Comparison of ENCODE assay signal across 18 cellular contexts in the genomic region with DNA sequence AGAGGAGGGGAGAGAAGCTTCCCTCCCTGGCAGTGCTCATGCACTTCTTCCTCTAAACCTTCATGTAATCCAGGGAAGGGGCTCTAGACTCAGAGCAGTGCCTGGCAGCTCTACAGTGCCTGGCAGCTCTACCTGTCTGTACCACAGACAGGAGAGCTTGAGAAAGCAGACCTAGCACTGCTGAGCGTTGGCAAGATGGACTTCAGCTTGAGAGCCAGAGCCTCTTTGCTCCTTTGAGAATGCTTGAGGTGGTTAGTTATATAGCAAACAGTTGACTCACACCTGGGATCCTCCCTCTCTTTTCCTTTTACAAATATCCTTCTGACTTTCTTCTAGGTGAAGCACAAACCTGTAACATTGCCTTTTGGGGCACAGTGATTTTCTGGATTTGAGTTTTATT.
"Had no signal": no experiment of that assay in that cellular context is flagged by ENCODE, and none has a peak within 500 bp of the region (broad histone marks: within the 10 kb centered on the region; RNA-seq: fewer than 3 reads in every experiment).

No MANE protein-coding gene starts in this region.

- H3K4me1 ChIP-seq: colonic mucosa, neural progenitor cell, prostate gland had no signal

- H3K27ac ChIP-seq: adrenal gland, colonic mucosa, gastrocnemius medialis, heart right ventricle, neural progenitor cell, prostate gland, right atrium auricular region, transverse colon, vagina, VCaP had no signal

- DNase-seq: activated CD4-positive, CD25-positive, alpha-beta regulatory T cell treated with anti-CD3 and anti-CD28 coated beads, Interleukin-2, amount 50 U/mL, for 72 hours; activated CD8-positive, alpha-beta memory T cell treated with anti-CD3 and anti-CD28 coated beads for 24 hours; activated effector memory CD4-positive, alpha-beta T cell treated with anti-CD3 and anti-CD28 coated beads, Interleukin-2, amount 50 U/mL, for 16 hours; activated T-cell treated with anti-CD3 and anti-CD28 coated beads, Interleukin-2, amount 50 U/mL, for 72 hours; adrenal gland; colonic mucosa; gastrocnemius medialis; heart right ventricle; left cardiac atrium; naive thymus-derived CD4-positive, alpha-beta T cell; stimulated activated naive CD8-positive, alpha-beta T cell treated with anti-CD3 and anti-CD28 coated beads, Interleukin-15, Interleukin-2, amounts not matched to agents 100 U/mL and 50 U/mL, for 24 hours; T-helper 1 cell; transverse colon had no signal

- H3K4me3 ChIP-seq: adrenal gland, colonic mucosa, gastrocnemius medialis, heart right ventricle, neural progenitor cell, prostate gland, right atrium auricular region, transverse colon, vagina had no signal

- H3K27me3 ChIP-seq: adrenal gland, colonic mucosa, gastrocnemius medialis, heart right ventricle, neural progenitor cell, right atrium auricular region, transverse colon, vagina had no signal

- H3K9me3 ChIP-seq: adrenal gland, colonic mucosa, gastrocnemius medialis, heart right ventricle, prostate gland, right atrium auricular region, transverse colon, vagina had no signal

- ATAC-seq: activated T-cell treated with anti-CD3 and anti-CD28 coated beads, Interleukin-2, amount 50 U/mL, for 72 hours; gastrocnemius medialis; heart right ventricle; naive thymus-derived CD4-positive, alpha-beta T cell; stimulated activated naive CD8-positive, alpha-beta T cell treated with anti-CD3 and anti-CD28 coated beads, Interleukin-15, Interleukin-2, amounts not matched to agents 100 U/mL and 50 U/mL, for 24 hours had no signal

- H3K36me3 ChIP-seq: colonic mucosa, neural progenitor cell, prostate gland, right atrium auricular region, transverse colon, vagina had no signal
